ENCODE assay signal across 1 cellular context in the genomic region with DNA sequence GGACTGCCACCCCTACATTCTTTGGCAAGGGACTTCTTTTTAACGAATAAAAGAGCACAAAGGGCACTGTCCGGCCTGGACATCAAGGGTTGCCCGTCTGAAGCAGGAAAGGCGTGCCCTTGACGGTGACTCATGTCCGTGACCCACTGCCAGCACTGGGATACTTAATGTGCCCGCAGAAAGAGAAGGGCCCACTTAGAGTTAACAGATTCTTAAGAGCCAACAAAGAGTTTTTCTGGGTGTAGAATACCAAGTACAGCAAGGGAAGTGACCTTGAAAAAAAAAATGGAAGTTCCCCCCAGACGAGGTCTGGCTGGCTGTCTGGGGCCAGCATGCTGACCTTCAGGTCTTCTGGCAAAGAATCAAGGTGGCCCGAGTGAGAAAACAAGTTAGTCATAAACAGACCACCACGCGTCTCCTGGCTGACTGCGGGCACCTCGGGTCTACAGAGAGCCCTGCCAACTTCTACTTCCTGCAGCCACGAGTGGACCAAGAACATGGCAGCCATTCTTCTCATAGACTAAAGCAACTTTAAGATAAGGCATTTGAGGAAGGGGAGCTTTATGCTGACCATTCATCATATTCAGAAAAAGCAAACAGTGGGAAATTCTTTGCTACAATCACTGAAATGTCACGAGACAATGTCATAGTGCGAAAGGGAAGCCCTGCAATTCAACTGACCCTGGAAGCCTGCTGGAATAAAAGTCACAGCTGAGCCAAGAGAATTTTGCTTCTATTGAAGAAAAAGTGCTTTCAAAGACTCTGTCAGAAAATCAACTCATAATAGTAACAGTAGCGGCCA.
TF ChIP-seq lines count a peak whose summit lies in the region.

No MANE protein-coding gene starts in this region.

TF ChIP-seq in GM23338, 12 proteins besides CTCF, POLR2A, EP300 and RAD21:
- no peak for TF ChIP-seq REST (IDR thresholded peaks at IDR 0.05; ENCODE audit: unreplicated experiment)
- TF ChIP-seq EZH2phosphoT487 (IDR thresholded peaks at IDR 0.05; ENCODE audit: unreplicated experiment), result no peak
- TF ChIP-seq EZH2 (IDR thresholded peaks at IDR 0.05; ENCODE audit: low read depth, unreplicated experiment), result no peak
- TF ChIP-seq STAT1 (IDR thresholded peaks at IDR 0.05; ENCODE audit: unreplicated experiment), result no peak
- no peak for TF ChIP-seq NANOG (IDR thresholded peaks at IDR 0.05; ENCODE audit: borderline replicate concordance)
- TF ChIP-seq CREB1 (CRISPR knock-in tag; IDR thresholded peaks at IDR 0.05; ENCODE audit: low read depth), result no peak
- TF ChIP-seq POLR2AphosphoS5 (IDR thresholded peaks at IDR 0.05; ENCODE audit: low read depth), result no peak
- TF ChIP-seq JUNB (IDR thresholded peaks at IDR 0.05; ENCODE audit: unreplicated experiment), result no peak
- no peak for TF ChIP-seq ZNF114 (CRISPR knock-in tag; IDR thresholded peaks at IDR 0.05)
- no peak for TF ChIP-seq ZNF331 (CRISPR knock-in tag; IDR thresholded peaks at IDR 0.05; ENCODE audit: low read depth)
TF ChIP-seq in GM23338: peak in this region for 0.
